ENCODE assay signal across 1 cellular context in genomic region chr2:11417946-11418585, GRCh38.
A peak's percentile ranks its signal among the peaks of the same experiment; 100 is the strongest.
TF ChIP-seq lines count a peak whose summit lies in the region.

No MANE protein-coding gene starts in this region.

TF ChIP-seq in HepG2, 621 proteins besides CTCF, POLR2A, EP300 and RAD21 (continued from another document):
- no peak for TF ChIP-seq ZNF142 (CRISPR knock-in tag; IDR thresholded peaks at IDR 0.05)
- peak; percentile 67 for TF ChIP-seq ELF1 (CRISPR knock-in tag; IDR thresholded peaks at IDR 0.05)
- peak; percentile 83 for TF ChIP-seq SMC3 (IDR thresholded peaks at IDR 0.05; ENCODE audit: low read length)
- TF ChIP-seq ZXDC (CRISPR knock-in tag; IDR thresholded peaks at IDR 0.05): no peak
- no peak for TF ChIP-seq KAT8 (CRISPR knock-in tag; IDR thresholded peaks at IDR 0.05)
- TF ChIP-seq STAT5B (CRISPR knock-in tag; IDR thresholded peaks at IDR 0.05): no peak
- TF ChIP-seq LBX2 (CRISPR knock-in tag; IDR thresholded peaks at IDR 0.05; ENCODE audit: borderline replicate concordance): no peak
- peak; percentile 49 for TF ChIP-seq XRCC5 (optimal IDR thresholded peaks at IDR 0.05; ENCODE audit: low read length)
- peak; percentile 83 for TF ChIP-seq STAG1 (CRISPR knock-in tag; IDR thresholded peaks at IDR 0.05)
- TF ChIP-seq ZMYM4 (CRISPR knock-in tag; IDR thresholded peaks at IDR 0.05): peak; percentile 66; the same call in 1 of the 2 replicates
- no peak for TF ChIP-seq ZNF713 (CRISPR knock-in tag; IDR thresholded peaks at IDR 0.05)
- no peak for TF ChIP-seq ZBTB7A (CRISPR knock-in tag; IDR thresholded peaks at IDR 0.05)
- peak; percentile 62; the same call in 1 of the 2 replicates for TF ChIP-seq ZBTB33 (CRISPR knock-in tag; IDR thresholded peaks at IDR 0.05)
- TF ChIP-seq ZNF260 (CRISPR knock-in tag; IDR thresholded peaks at IDR 0.05; ENCODE audit: borderline replicate concordance, low read depth): no peak
- TF ChIP-seq FIP1L1 (IDR thresholded peaks at IDR 0.05; ENCODE audit: borderline replicate concordance, insufficient read depth, low read depth, low read length): no peak
- no peak for TF ChIP-seq SATB2 (CRISPR knock-in tag; IDR thresholded peaks at IDR 0.05)
- no peak for TF ChIP-seq ZNF614 (CRISPR knock-in tag; IDR thresholded peaks at IDR 0.05; ENCODE audit: borderline replicate concordance)
- peak; percentile 93; the same call in 1 of the 2 replicates for TF ChIP-seq SETDB1 (CRISPR knock-in tag; IDR thresholded peaks at IDR 0.05; ENCODE audit: borderline replicate concordance)
- 0 out of 2 replicates have a peak, but pooled peaks have one; percentile 16 for TF ChIP-seq FOXP4 (CRISPR knock-in tag; IDR thresholded peaks at IDR 0.05)
- TF ChIP-seq ZNF777 (CRISPR knock-in tag; IDR thresholded peaks at IDR 0.05): no peak
- TF ChIP-seq ZBTB25 (CRISPR knock-in tag; IDR thresholded peaks at IDR 0.05): peak; percentile 39; the same call in 1 of the 2 replicates
- TF ChIP-seq TARDBP (CRISPR knock-in tag; IDR thresholded peaks at IDR 0.05): 0 out of 2 replicates have a peak, but pooled peaks have one; percentile 14
- TF ChIP-seq FOXM1 (CRISPR knock-in tag; IDR thresholded peaks at IDR 0.05): no peak
- TF ChIP-seq RFX3 (CRISPR knock-in tag; IDR thresholded peaks at IDR 0.05): no peak
- TF ChIP-seq ZNF230 (CRISPR knock-in tag; IDR thresholded peaks at IDR 0.05): 0 out of 2 replicates have a peak, but pooled peaks have one; percentile 45
- TF ChIP-seq POLR2AphosphoS5 (IDR thresholded peaks at IDR 0.05; ENCODE audit: low read depth, low read length): no peak
- 0 out of 2 replicates have a peak, but pooled peaks have one; percentile 42 for TF ChIP-seq ZNF354B (CRISPR knock-in tag; IDR thresholded peaks at IDR 0.05)
- peak; percentile 41; the same call in 1 of the 2 replicates for TF ChIP-seq TOPORS (CRISPR knock-in tag; IDR thresholded peaks at IDR 0.05)
- TF ChIP-seq ZFYVE20 (CRISPR knock-in tag; IDR thresholded peaks at IDR 0.05; ENCODE audit: borderline replicate concordance, low read depth): no peak
- no peak for TF ChIP-seq ZNF605 (CRISPR knock-in tag; IDR thresholded peaks at IDR 0.05)
- no peak for TF ChIP-seq ARID2 (CRISPR knock-in tag; IDR thresholded peaks at IDR 0.05; ENCODE audit: borderline replicate concordance)
- no peak for TF ChIP-seq RBM39 (IDR thresholded peaks at IDR 0.05; ENCODE audit: low read depth, low read length, poor library complexity, severe bottlenecking)
- no peak for TF ChIP-seq SRY (CRISPR knock-in tag; IDR thresholded peaks at IDR 0.05)
- TF ChIP-seq ZNF75D (CRISPR knock-in tag; IDR thresholded peaks at IDR 0.05; ENCODE audit: borderline replicate concordance): no peak
- TF ChIP-seq ZNF280D (CRISPR knock-in tag; IDR thresholded peaks at IDR 0.05): peak; percentile 98
- TF ChIP-seq ZNF879 (CRISPR knock-in tag; IDR thresholded peaks at IDR 0.05): no peak
- no peak for TF ChIP-seq POGK (CRISPR knock-in tag; conservative IDR thresholded peaks at IDR 0.05)
- TF ChIP-seq ELF3 (CRISPR knock-in tag; IDR thresholded peaks at IDR 0.05): peak; percentile 91
TF ChIP-seq in HepG2: peak in this region for 16.
